In the genomic region with DNA sequence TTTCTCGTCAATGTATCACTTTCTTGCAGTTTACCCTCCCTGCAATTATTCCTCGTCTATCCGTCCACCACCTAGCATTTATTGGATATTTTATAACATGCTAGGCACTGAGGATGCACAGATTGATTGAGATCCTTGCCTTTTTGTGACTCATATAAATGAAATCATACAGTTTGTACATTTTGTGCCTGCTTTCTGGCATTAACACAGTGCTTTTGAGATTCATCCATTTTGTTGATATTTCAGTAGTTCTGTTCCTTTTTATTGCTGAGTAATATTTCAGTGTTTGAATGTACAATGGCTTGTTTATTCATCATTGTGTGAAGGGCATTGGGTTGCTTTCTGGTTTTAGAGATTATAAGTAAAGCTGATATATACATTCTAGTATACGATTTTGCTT, we compare ENCODE assay signal across 8 cellular contexts. TPM values are rescaled to one million over a fixed set of nuclear protein-coding genes. Genes with fewer than 3 reads are reported as not detected.
DNase-seq lines count a peak whose midpoint lies in the region; ATAC-seq and TF ChIP-seq lines count a peak whose summit lies in the region.

No MANE protein-coding gene starts in this region.

- intact Hi-C loops in aorta (cut with DNase I) = loop anchor here in 1 of 2 donors (5.0 kb wide), 1 partner anchor 273 kb away; no protein-coding TSS in a partner anchor

- no peak for DNase-seq in stimulated activated naive CD8-positive, alpha-beta T cell treated with anti-CD3 and anti-CD28 coated beads, Interleukin-15, Interleukin-2, amounts not matched to agents 100 U/mL and 50 U/mL, for 24 hours
- DNase-seq in brain microvascular endothelial cell (no peak), aorta (no peak), H4 (ENCODE audit: low spot score) (no peak), SKM-1 treated with dmso at 0.1 percent for 144 hours (lab: John Stamatoyannopoulos, UW; ENCODE audit: unreplicated experiment) (no peak), DMS153 (lab: John Stamatoyannopoulos, UW) (no peak)

- H3K27ac ChIP-seq in brain microvascular endothelial cell = peak overlapping the region; percentile 49
- H3K27ac ChIP-seq in mesodermal cell (ENCODE audit: low read depth, low read length, severe bottlenecking) = no peak overlapping the region
- no peak overlapping the region for H3K27ac ChIP-seq in aorta (ENCODE audit: low read depth in 1 of 2, low read length in 2 of 2)

- no peaks in the 10 kb centered on the region for H3K27me3 ChIP-seq in brain microvascular endothelial cell (replicated peaks)
- no peaks in the 10 kb centered on the region for H3K27me3 ChIP-seq in aorta (ENCODE audit: control insufficient read depth in 1 of 2, insufficient read depth in 2 of 2, low read length in 1 of 2)

- H3K9me3 Mint-ChIP-seq in stimulated activated naive CD8-positive, alpha-beta T cell treated with anti-CD3 and anti-CD28 coated beads, Interleukin-15, Interleukin-2, amounts not matched to agents 100 ng/mL and 50 ng/mL, for 24 hours = no peaks in the 10 kb centered on the region

- no peaks in the 10 kb centered on the region for H3K4me1 ChIP-seq in mesodermal cell (ENCODE audit: control insufficient read depth, insufficient read depth, low read length, poor library complexity, severe bottlenecking)
- H3K4me1 ChIP-seq in aorta (ENCODE audit: control insufficient read depth in 1 of 2, insufficient read depth in 2 of 2, low read length in 2 of 2) = no peaks in the 10 kb centered on the region

- peaks cover 28% of the 10 kb centered on the region for H3K4me1 Mint-ChIP-seq in stimulated activated naive CD8-positive, alpha-beta T cell treated with anti-CD3 and anti-CD28 coated beads, Interleukin-15, Interleukin-2, amounts not matched to agents 100 ng/mL and 50 ng/mL, for 24 hours (ENCODE audit: low read depth)

- H3K36me3 ChIP-seq in brain microvascular endothelial cell (replicated peaks) = no peaks in the 10 kb centered on the region
- H3K36me3 ChIP-seq in mesodermal cell (ENCODE audit: control insufficient read depth, insufficient read depth, low read length) = no peaks in the 10 kb centered on the region
- no peaks in the 10 kb centered on the region for H3K36me3 ChIP-seq in aorta (ENCODE audit: control insufficient read depth in 1 of 2, insufficient read depth in 2 of 2, low read length in 1 of 2)

- in situ Hi-C loops in brain microvascular endothelial cell (cut with HindIII; ENCODE audit: low pct_ligation_motif_present, low sequenced_read_pairs) = no loop called here

- peaks cover 8% of the 10 kb centered on the region for H3K36me3 Mint-ChIP-seq in stimulated activated naive CD8-positive, alpha-beta T cell treated with anti-CD3 and anti-CD28 coated beads, Interleukin-15, Interleukin-2, amounts not matched to agents 100 ng/mL and 50 ng/mL, for 24 hours (ENCODE audit: low read depth)

- H3K9me3 ChIP-seq in mesodermal cell (ENCODE audit: control insufficient read depth, low read length) (no peaks in the 10 kb centered on the region), aorta (ENCODE audit: control insufficient read depth, low read length) (no peaks in the 10 kb centered on the region)

- 44 to 67% methylated on average over 1 to 3 of the region's 4 CpGs for WGBS in mesodermal cell (ENCODE audit: insufficient coverage in 2 of 2), 2 experiments
- 30 to 38% methylated on average over 4 of the region's 4 CpGs for WGBS in aorta, 2 donors

- H3K27me3 Mint-ChIP-seq in stimulated activated naive CD8-positive, alpha-beta T cell treated with anti-CD3 and anti-CD28 coated beads, Interleukin-15, Interleukin-2, amounts not matched to agents 100 ng/mL and 50 ng/mL, for 24 hours = no peaks in the 10 kb centered on the region

- no peak for TF ChIP-seq CTCF in brain microvascular endothelial cell (IDR thresholded peaks at IDR 0.05; ENCODE audit: low read depth, low read length, missing control alignments)

- ATAC-seq in stimulated activated naive CD8-positive, alpha-beta T cell treated with anti-CD3 and anti-CD28 coated beads, Interleukin-15, Interleukin-2, amounts not matched to agents 100 U/mL and 50 U/mL, for 24 hours = no peak
- no peak for ATAC-seq in aorta (ENCODE audit: low FRiP score)

- H3K4me3 ChIP-seq in brain microvascular endothelial cell (ENCODE audit: low read depth, low read length) (peak overlapping the region; percentile 87), mesodermal cell (ENCODE audit: extremely low read depth, insufficient read depth, low read length, poor library complexity, severe bottlenecking) (peak overlapping the region; percentile 67), aorta (ENCODE audit: low read length in 2 of 2) (peak overlapping the region; percentile 49 to 75)

- H3K27ac Mint-ChIP-seq in stimulated activated naive CD8-positive, alpha-beta T cell treated with anti-CD3 and anti-CD28 coated beads, Interleukin-15, Interleukin-2, amounts not matched to agents 100 ng/mL and 50 ng/mL, for 24 hours = peak overlapping the region; percentile 82

- peak overlapping the region; percentile 94 for H3K4me3 Mint-ChIP-seq in stimulated activated naive CD8-positive, alpha-beta T cell treated with anti-CD3 and anti-CD28 coated beads, Interleukin-15, Interleukin-2, amounts not matched to agents 100 ng/mL and 50 ng/mL, for 24 hours

RNA-seq across cellular contexts. Expression of gene TBC1D19, which starts 0.8 kb away (rescaled TPM):
- polyA plus RNA-seq in mesodermal cell (2013, experiment 1 of 2) = 8.2 TPM
- polyA plus RNA-seq in mesodermal cell (2013, experiment 2 of 2) = 10.3 TPM
- 10 to 100 TPM in 1 of 2 donors, 1 to 10 TPM in 1; 9.1 to 13.2 TPM for total RNA-seq in aorta
- 1 to 10 TPM; 2.9 to 5.2 TPM for polyA plus RNA-seq in aorta
- 15.4 and 16.6 TPM in 2 replicates for total RNA-seq in H4 (2014; rRNA removed; shearing (Covaris generic))
